Comparison of ENCODE assay signal across 8 cellular contexts in genomic region chr4:163554870-163555465, GRCh38.
DNase-seq lines count a peak whose midpoint lies in the region; ATAC-seq, FAIRE-seq and TF ChIP-seq lines count a peak whose summit lies in the region.

No MANE protein-coding gene starts in this region.

- H3K4me3 ChIP-seq in LNCaP clone FGC (ENCODE audit: low read depth, low read length) (no peak overlapping the region), HepG2 (replicated peaks in 1 of 3; ENCODE audit: insufficient read depth in 1 of 3, low read depth in 2 of 3, low read length in 3 of 3) (no peak overlapping the region)

- H3K27ac ChIP-seq in HepG2 (ENCODE audit: extremely low read length, insufficient read depth, low read length) = no peak overlapping the region

- H3K36me3 ChIP-seq in HepG2 (replicated peaks in 1 of 2; ENCODE audit: control insufficient read depth in 1 of 2, insufficient read depth in 2 of 2, low read length in 2 of 2) = no peaks in the 10 kb centered on the region

- no peaks in the 10 kb centered on the region for H3K36me3 Mint-ChIP-seq in activated naive CD4-positive, alpha-beta T cell treated with anti-CD3 and anti-CD28 coated beads, Interleukin-2, amount 50 U/mL, for 72 hours

- no peak overlapping the region for H3K9ac ChIP-seq in HepG2 (ENCODE audit: insufficient read depth, low read depth, low read length)

- 23% methylated on average over 3 of the region's 3 CpGs for WGBS in HepG2 (ENCODE audit: low lambda C conversion rate)

- peak; percentile 45 for TF ChIP-seq CTCF in LNCaP clone FGC (IDR thresholded peaks at IDR 0.05; ENCODE audit: control insufficient read depth, extremely low read depth, insufficient read depth)
- TF ChIP-seq CTCF in HepG2 (CRISPR knock-in tag; IDR thresholded peaks at IDR 0.05) = peak; percentile 28; the same call in 1 of the 2 replicates

- intact Hi-C loops in HepG2 (cut with micrococcal nuclease; ENCODE audit: unreplicated experiment) = loop anchor here (1.0 to 5.0 kb wide), 4 partner anchors 126 to 1177 kb away; no protein-coding TSS in a partner anchor

- no peak for FAIRE-seq in HepG2 (lab: Jason Lieb, UNC)

- CTCF ChIA-PET in HepG2 (lab: Yijun Ruan, JAX; ENCODE audit: low intra/inter-chr PET ratio, low total read pairs) = interaction anchor here (0.7 kb wide), 1 partner anchor 126 kb away, joined by 3 read pairs; no protein-coding TSS in a partner anchor

- no peak for TF ChIP-seq RAD21 in HepG2 (CRISPR knock-in tag; IDR thresholded peaks at IDR 0.05)

- 0 out of 2 replicates have a peak, but pooled peaks cover 6% of the 10 kb centered on the region for H3K4me1 ChIP-seq in HepG2 (ENCODE audit: insufficient read depth, low read length)

- TF ChIP-seq POLR2A in HepG2 (IDR thresholded peaks at IDR 0.05; ENCODE audit: insufficient read depth in 1 of 2, low read depth in 2 of 2, low read length in 2 of 2) = no peak
- no peak for TF ChIP-seq POLR2A in GM18505 (IDR thresholded peaks at IDR 0.05; ENCODE audit: borderline replicate concordance, extremely low read depth, insufficient read depth, insufficient read length)

- no peaks in the 10 kb centered on the region for H3K9me3 ChIP-seq in HepG2 (ENCODE audit: low read length)

- no peaks in the 10 kb centered on the region for H3K79me2 ChIP-seq in HepG2 (ENCODE audit: insufficient read depth, low read length)

- no peaks in the 10 kb centered on the region for H3K27me3 ChIP-seq in HepG2 (ENCODE audit: control insufficient read depth in 1 of 2, insufficient read depth in 2 of 2, low read length in 2 of 2)

- in situ Hi-C loops in HepG2 (cut with HindIII; ENCODE audit: extremely low pct_ligation_motif_present, low pct_unique_long_range_greater_than_20kb) = loop anchor here (10.0 to 25.0 kb wide), 2 partner anchors 110 to 1182 kb away; no protein-coding TSS in a partner anchor

- H2AFZ ChIP-seq in HepG2 (ENCODE audit: low read length) = no peak overlapping the region

- ATAC-seq in HepG2 (no peak), GM18505 (IDR thresholded peaks at IDR 0.05; ENCODE audit: unreplicated experiment) (no peak), GM21717 (IDR thresholded peaks at IDR 0.05; ENCODE audit: unreplicated experiment) (no peak)
- no peak for ATAC-seq in activated naive CD4-positive, alpha-beta T cell treated with anti-CD3 and anti-CD28 coated beads, Interleukin-2, amount 50 U/mL, for 72 hours

- TF ChIP-seq EP300 in HepG2 (IDR thresholded peaks at IDR 0.05; ENCODE audit: low read depth in 2 of 2, low read length in 2 of 2) (no peak), HepG2 (CRISPR knock-in tag; IDR thresholded peaks at IDR 0.05; ENCODE audit: borderline replicate concordance) (no peak)

- H3K4me2 ChIP-seq in HepG2 (ENCODE audit: low read depth, low read length) = no peak overlapping the region

- POLR2A ChIA-PET in HepG2 (lab: Yijun Ruan, JAX) = no interaction called here

- no peaks in the 10 kb centered on the region for H4K20me1 ChIP-seq in HepG2 (ENCODE audit: insufficient read depth, low read length)

- no peaks in the 10 kb centered on the region for H3K9me3 Mint-ChIP-seq in activated naive CD4-positive, alpha-beta T cell treated with anti-CD3 and anti-CD28 coated beads, Interleukin-2, amount 50 U/mL, for 72 hours

- DNase-seq in DMS114 treated with DMSO at 0.1 percent for 48 hours (lab: John Stamatoyannopoulos, UW; ENCODE audit: unreplicated experiment) (peak; percentile 44), LNCaP clone FGC (ENCODE audit: low read depth) (no peak), amniotic epithelial cell (ENCODE audit: low read depth) (peak; percentile 23), HepG2 (ENCODE audit: low spot score) (no peak), GM19238 (ENCODE audit: insufficient read length, low spot score) (no peak)
- no peak for DNase-seq in activated naive CD4-positive, alpha-beta T cell treated with anti-CD3 and anti-CD28 coated beads, Interleukin-2, amount 50 U/mL, for 72 hours (ENCODE audit: low spot score in 2 of 2)

- BruUV-seq in HepG2 (replicated peaks; lab: Mats Ljungman, UMichigan) = no TSS peak

- H3K27ac Mint-ChIP-seq in activated naive CD4-positive, alpha-beta T cell treated with anti-CD3 and anti-CD28 coated beads, Interleukin-2, amount 50 U/mL, for 72 hours = no peak overlapping the region

TF ChIP-seq in HepG2, 621 proteins besides CTCF, POLR2A, EP300 and RAD21:
- TF ChIP-seq ARID3A (IDR thresholded peaks at IDR 0.05; ENCODE audit: low read depth, low read length) (peak; percentile 72), CBX2 (IDR thresholded peaks at IDR 0.05; ENCODE audit: low read depth, low read length) (no peak), CBX2 (CRISPR knock-in tag; IDR thresholded peaks at IDR 0.05; ENCODE audit: low read depth) (no peak), SMC3 (IDR thresholded peaks at IDR 0.05; ENCODE audit: low read length) (peak; percentile 42; the same call in 1 of the 2 replicates), STAG1 (CRISPR knock-in tag; IDR thresholded peaks at IDR 0.05) (peak; percentile 55), ZNF569 (CRISPR knock-in tag; IDR thresholded peaks at IDR 0.05; ENCODE audit: borderline replicate concordance) (no peak), SPEN (CRISPR knock-in tag; IDR thresholded peaks at IDR 0.05; ENCODE audit: low read depth) (no peak)
TF ChIP-seq in HepG2: peak in this region for 3.

Comparison
In these comparisons a context has a peak if more than half of its experiments do, and no peak if none do; other contexts are left out.
1. DNase-seq: peak in DMS114 treated with DMSO at 0.1 percent for 48 hours (single experiment) and amniotic epithelial cell (single experiment); none in LNCaP clone FGC (single experiment), HepG2 (single experiment), activated naive CD4-positive, alpha-beta T cell treated with anti-CD3 and anti-CD28 coated beads, Interleukin-2, amount 50 U/mL, for 72 hours (0 of 2) and GM19238 (single experiment).